Comparison of ENCODE assay signal across 27 cellular contexts in genomic region chr1:116819081-116819480, GRCh38.
DNase-seq lines count a peak whose midpoint lies in the region; ATAC-seq and TF ChIP-seq lines count a peak whose summit lies in the region.
"Had no signal": no experiment of that assay in that cellular context is flagged by ENCODE, and none has a peak within 500 bp of the region (broad histone marks: within the 10 kb centered on the region; RNA-seq: fewer than 3 reads in every experiment).

No MANE protein-coding gene starts in this region.

- peak overlapping the region; percentile 34 for H3K27ac Mint-ChIP-seq in MCF 10A (ENCODE audit: low read depth, unreplicated experiment)
- peak overlapping the region; percentile 78 for H3K27ac Mint-ChIP-seq in activated CD8-positive, alpha-beta T cell treated with anti-CD3 and anti-CD28 coated beads, Interleukin-2, amount 10 ng/mL, durations not matched to agents 7 days and 5 days
- H3K27ac Mint-ChIP-seq: activated CD4-positive, alpha-beta memory T cell treated with anti-CD3 and anti-CD28 coated beads for 36 hours; stimulated activated naive B cell treated with anti-CD40 and anti-IgM and Interleukin-4, amounts not matched to agents 10 μg/mL and 1 μg/mL and 100 μg/mL, for 72 hours; T-helper 2 cell treated with Interferon-gamma antibody and Interleukin-4, amounts not matched to agents 5 μg/mL and 100 μg/mL, for 36 hours had no signal

- POLR2A ChIA-PET in MCF 10A (lab: Yijun Ruan, JAX) = interaction anchor here (0.5 to 0.6 kb wide), 2 partner anchors 59 to 187 kb away, joined by 3 to 4 read pairs; no protein-coding TSS in a partner anchor
- POLR2A ChIA-PET in activated CD8-positive, alpha-beta T cell treated with anti-CD3 and anti-CD28 coated beads, Interleukin-2, amount 10 ng/mL, durations not matched to agents 7 days and 5 days (lab: Charles Lee) = interaction anchor here (7.5 kb wide), 1 partner anchor 53 kb away, joined by 132 read pairs; no protein-coding TSS in a partner anchor

- H3K9me3 ChIP-seq in breast epithelium (no peaks in the 10 kb centered on the region), mammary epithelial cell (replicated peaks; ENCODE audit: insufficient read depth, low read length) (no peaks in the 10 kb centered on the region)
- H3K9me3 ChIP-seq: HAP-1, left ventricle myocardium inferior, psoas muscle, thoracic aorta had no signal

- H3K27ac ChIP-seq in breast epithelium (no peak overlapping the region), mammary epithelial cell (ENCODE audit: insufficient read depth, low read depth, low read length) (no peak overlapping the region)
- H3K27ac ChIP-seq: cardiac muscle cell, dorsolateral prefrontal cortex, left ventricle myocardium inferior, psoas muscle, SK-N-MC, thoracic aorta had no signal

- no peak overlapping the region for H3K4me2 ChIP-seq in mammary epithelial cell (ENCODE audit: insufficient read depth, low read depth, low read length)

- H2AFZ ChIP-seq in mammary epithelial cell (ENCODE audit: low read depth, low read length) = no peak overlapping the region

- no TSS peak for BruUV-seq in MCF 10A (replicated peaks; lab: Mats Ljungman, UMichigan)
- no TSS peak for BruUV-seq in mammary epithelial cell (replicated peaks; lab: Mats Ljungman, UMichigan)

- no peak overlapping the region for H3K4me3 Mint-ChIP-seq in MCF 10A (ENCODE audit: unreplicated experiment)
- no peak overlapping the region for H3K4me3 Mint-ChIP-seq in activated CD8-positive, alpha-beta T cell treated with anti-CD3 and anti-CD28 coated beads, Interleukin-2, amount 10 ng/mL, durations not matched to agents 7 days and 5 days
- H3K4me3 Mint-ChIP-seq: activated CD4-positive, alpha-beta memory T cell treated with anti-CD3 and anti-CD28 coated beads for 36 hours; immature natural killer cell; neural crest cell; stimulated activated naive B cell treated with anti-CD40 and anti-IgM and Interleukin-4, amounts not matched to agents 10 μg/mL and 1 μg/mL and 100 μg/mL, for 72 hours; T-helper 2 cell treated with Interferon-gamma antibody and Interleukin-4, amounts not matched to agents 5 μg/mL and 100 μg/mL, for 36 hours had no signal

- dilution Hi-C loops in mammary epithelial cell (cut with HindIII; ENCODE audit: low sequenced_read_pairs) = no loop called here

- H3K4me1 ChIP-seq in breast epithelium (no peaks in the 10 kb centered on the region), mammary epithelial cell (ENCODE audit: insufficient read depth, low read length) (peaks cover 12% of the 10 kb centered on the region)
- H3K4me1 ChIP-seq: HAP-1, psoas muscle had no signal

- H4K20me1 ChIP-seq in mammary epithelial cell (ENCODE audit: insufficient read depth, low read length) = no peaks in the 10 kb centered on the region

- intact Hi-C loops in MCF 10A (cut with micrococcal nuclease) = no loop called here
- intact Hi-C loops in breast epithelium (cut with DNase I; ENCODE audit: low total_unique reads) = no loop called here
- intact Hi-C loops in mammary epithelial cell (cut with micrococcal nuclease) = no loop called here
- intact Hi-C loops in posterior vena cava (cut with DNase I) = no loop called here

- CTCF ChIA-PET in MCF 10A (lab: Yijun Ruan, JAX) = interaction anchor here (0.6 to 1.6 kb wide), 2 partner anchors 41 to 81 kb away, joined by 3 to 7 read pairs; no protein-coding TSS in a partner anchor
- CTCF ChIA-PET in activated CD8-positive, alpha-beta T cell treated with anti-CD3 and anti-CD28 coated beads, Interleukin-2, amount 10 ng/mL, durations not matched to agents 7 days and 5 days (lab: Charles Lee) = interaction anchor here (1.4 to 7.3 kb wide), 9 partner anchors 8 to 86 kb away, joined by 6 to 229 read pairs (median 16); partner anchors contain the start of gene CD2
- CTCF ChIA-PET in mammary epithelial cell (lab: Charles Lee; ENCODE audit: low non-redundant PET) = interaction anchor here (0.6 kb wide), 1 partner anchor 80 kb away, joined by 4 read pairs; no protein-coding TSS in a partner anchor

- DNase-seq in MCF 10A (ENCODE audit: unreplicated experiment) (no peak), breast epithelium (ENCODE audit: low spot score in 2 of 2) (no peak), mammary epithelial cell (peak; percentile 24), renal cortical epithelial cell (ENCODE audit: low read depth) (peak; percentile 53), posterior vena cava (ENCODE audit: low spot score) (no peak)
- DNase-seq in activated CD8-positive, alpha-beta T cell treated with anti-CD3 and anti-CD28 coated beads, Interleukin-2, amount 10 ng/mL, durations not matched to agents 7 days and 5 days = no peak
- DNase-seq: ACHN; activated CD4-positive, alpha-beta memory T cell treated with anti-CD3 and anti-CD28 coated beads for 36 hours; C1 segment of cervical spinal cord; dorsolateral prefrontal cortex; immature natural killer cell; left ventricle myocardium inferior; MM.1S; NCI-H1417 treated with DMSO at 0.1 percent for 48 hours; NCI-H524 treated with DMSO at 0.1 percent for 48 hours; psoas muscle; small intestine; stimulated activated CD4-positive, alpha-beta T cell treated with anti-CD3 and anti-CD28 coated beads, Interleukin-2, amount 100 ng/mL, for 24 hours; stimulated activated naive B cell treated with anti-CD40 and anti-IgM and Interleukin-4, amounts not matched to agents 10 μg/mL and 1 μg/mL and 100 μg/mL, for 72 hours had no signal

- H3K4me1 Mint-ChIP-seq in MCF 10A (ENCODE audit: insufficient read depth, unreplicated experiment) = peaks cover 10% of the 10 kb centered on the region
- H3K4me1 Mint-ChIP-seq in activated CD8-positive, alpha-beta T cell treated with anti-CD3 and anti-CD28 coated beads, Interleukin-2, amount 10 ng/mL, durations not matched to agents 7 days and 5 days (ENCODE audit: low read depth) = peaks cover 62% of the 10 kb centered on the region

- H3K9me3 Mint-ChIP-seq in MCF 10A (ENCODE audit: unreplicated experiment) = peaks cover under 1% of the 10 kb centered on the region
- H3K9me3 Mint-ChIP-seq in activated CD8-positive, alpha-beta T cell treated with anti-CD3 and anti-CD28 coated beads, Interleukin-2, amount 10 ng/mL, durations not matched to agents 7 days and 5 days (ENCODE audit: insufficient read depth) = peaks cover 3% of the 10 kb centered on the region
- H3K9me3 Mint-ChIP-seq: neural crest cell had no signal

- no peak overlapping the region for H3K9ac ChIP-seq in mammary epithelial cell (ENCODE audit: insufficient read depth, low read length)

- in situ Hi-C loops in mammary epithelial cell (cut with MboI; ENCODE audit: low sequenced_read_pairs in 2 of 2) = loop anchor here (5.0 to 25.0 kb wide), 4 partner anchors 84 to 234 kb away; no protein-coding TSS in a partner anchor

- no peaks in the 10 kb centered on the region for H3K27me3 Mint-ChIP-seq in MCF 10A (ENCODE audit: insufficient read depth, unreplicated experiment)
- H3K27me3 Mint-ChIP-seq in activated CD8-positive, alpha-beta T cell treated with anti-CD3 and anti-CD28 coated beads, Interleukin-2, amount 10 ng/mL, durations not matched to agents 7 days and 5 days (ENCODE audit: low read depth) = no peaks in the 10 kb centered on the region
- H3K27me3 Mint-ChIP-seq: activated CD4-positive, alpha-beta memory T cell treated with anti-CD3 and anti-CD28 coated beads for 36 hours; stimulated activated naive B cell treated with anti-CD40 and anti-IgM and Interleukin-4, amounts not matched to agents 10 μg/mL and 1 μg/mL and 100 μg/mL, for 72 hours had no signal

- no peaks in the 10 kb centered on the region for H3K36me3 Mint-ChIP-seq in MCF 10A (ENCODE audit: insufficient read depth, unreplicated experiment)
- H3K36me3 Mint-ChIP-seq in activated CD8-positive, alpha-beta T cell treated with anti-CD3 and anti-CD28 coated beads, Interleukin-2, amount 10 ng/mL, durations not matched to agents 7 days and 5 days (ENCODE audit: low read depth) = peaks cover 11% of the 10 kb centered on the region
- H3K36me3 Mint-ChIP-seq: stimulated activated naive B cell treated with anti-CD40 and anti-IgM and Interleukin-4, amounts not matched to agents 10 μg/mL and 1 μg/mL and 100 μg/mL, for 72 hours had no signal

- no peaks in the 10 kb centered on the region for H3K79me2 ChIP-seq in mammary epithelial cell (ENCODE audit: insufficient read depth, low read length)

- 97% methylated on average over 6 of the region's 6 CpGs for WGBS in mammary epithelial cell (ENCODE audit: low coverage, missing lambda C conversion rate)

- no peak for TF ChIP-seq CTCF in MCF 10A (IDR thresholded peaks at IDR 0.05; ENCODE audit: unreplicated experiment)
- no peak for TF ChIP-seq CTCF in breast epithelium (IDR thresholded peaks at IDR 0.05)
- TF ChIP-seq CTCF in mammary epithelial cell (conservative IDR thresholded peaks at IDR 0.05 in 1 of 2, IDR thresholded peaks at IDR 0.05 in 1 of 2; ENCODE audit: extremely low read depth in 1 of 2, insufficient read depth in 1 of 2, low read depth in 1 of 2, low read length in 2 of 2) = no peak

- ATAC-seq in activated CD8-positive, alpha-beta T cell treated with anti-CD3 and anti-CD28 coated beads, Interleukin-2, amount 10 ng/mL, durations not matched to agents 7 days and 5 days = no peak
- ATAC-seq in GM19397 (IDR thresholded peaks at IDR 0.05; ENCODE audit: unreplicated experiment) = no peak
- no peak for ATAC-seq in GM19328 (IDR thresholded peaks at IDR 0.05; ENCODE audit: unreplicated experiment)
- ATAC-seq: psoas muscle; stimulated activated naive B cell treated with anti-CD40 and anti-IgM and Interleukin-4, amounts not matched to agents 10 μg/mL and 1 μg/mL and 100 μg/mL, for 72 hours had no signal

- no peaks in the 10 kb centered on the region for H3K36me3 ChIP-seq in breast epithelium
- no peaks in the 10 kb centered on the region for H3K36me3 ChIP-seq in mammary epithelial cell (ENCODE audit: insufficient read depth, low read length)
- H3K36me3 ChIP-seq: cardiac muscle cell, HAP-1, left ventricle myocardium inferior, thoracic aorta had no signal

- TF ChIP-seq POLR2A in breast epithelium (IDR thresholded peaks at IDR 0.05) = no peak

- H3K27me3 ChIP-seq in breast epithelium = no peaks in the 10 kb centered on the region
- no peaks in the 10 kb centered on the region for H3K27me3 ChIP-seq in mammary epithelial cell (ENCODE audit: insufficient read depth, low read length)
- H3K27me3 ChIP-seq: cardiac muscle cell, dorsolateral prefrontal cortex had no signal

- H3K4me3 ChIP-seq in breast epithelium (no peak overlapping the region), mammary epithelial cell (replicated peaks in 1 of 3; ENCODE audit: insufficient read depth in 1 of 3, low read depth in 2 of 3, low read length in 3 of 3) (no peak overlapping the region)
- H3K4me3 ChIP-seq: cardiac muscle cell, dorsolateral prefrontal cortex, HAP-1, left ventricle myocardium inferior, psoas muscle, SK-N-MC, thoracic aorta had no signal

Comparison
In these comparisons a context has a peak if more than half of its experiments do, and no peak if none do; other contexts are left out.
1. DNase-seq: peak in mammary epithelial cell (single experiment) and renal cortical epithelial cell (single experiment); none in MCF 10A (single experiment), breast epithelium (0 of 2), activated CD8-positive, alpha-beta T cell treated with anti-CD3 and anti-CD28 coated beads, Interleukin-2, amount 10 ng/mL, durations not matched to agents 7 days and 5 days (single experiment) and posterior vena cava (single experiment).